Comparison of ENCODE assay signal across 8 cellular contexts in the genomic region with DNA sequence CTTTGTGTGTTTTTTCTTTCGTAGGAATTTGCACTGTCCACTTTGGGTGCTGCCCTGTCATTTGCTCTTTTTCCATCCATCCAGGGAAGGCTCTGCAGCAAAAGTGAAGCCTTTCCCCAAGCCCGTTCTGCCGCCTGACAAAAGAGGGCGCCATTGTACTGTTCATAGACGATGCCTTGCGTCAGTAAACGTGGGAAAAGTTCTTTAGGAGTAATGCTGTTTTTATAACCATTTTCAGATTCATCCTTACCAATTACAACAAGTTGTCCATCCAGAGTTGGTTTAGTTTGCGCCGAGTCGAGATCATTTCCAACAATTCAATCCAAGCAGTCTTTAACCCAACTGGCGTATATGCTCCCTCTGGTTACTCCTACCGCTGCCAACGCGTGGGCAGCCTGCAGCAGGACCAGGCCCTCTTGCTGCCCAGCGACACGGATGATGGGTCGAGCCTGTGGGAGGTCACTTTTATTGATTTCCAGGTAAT. TPM values are rescaled to one million over a fixed set of nuclear protein-coding genes. Genes with fewer than 3 reads are reported as not detected.
A peak's percentile ranks its signal among the peaks of the same experiment; 100 is the strongest.
DNase-seq lines count a peak whose midpoint lies in the region; FAIRE-seq lines count a peak whose summit lies in the region.

No MANE protein-coding gene starts in this region.

- H3K4me1 Mint-ChIP-seq in immature natural killer cell: no peaks in the 10 kb centered on the region

- H3K36me3 Mint-ChIP-seq in immature natural killer cell: peaks cover 9 to 25% (median 9%) of the 10 kb centered on the region in 3 donors

- DNase-seq in activated gamma-delta T cell treated with Interleukin-2 at 50 U/mL for 16 hours: peak; percentile 10
- DNase-seq in activated gamma-delta T cell (lab: John Stamatoyannopoulos, UW): no peak
- DNase-seq in NCI-H1105 (lab: John Stamatoyannopoulos, UW): peak; percentile 1
- DNase-seq in ecto neural progenitor cell (ENCODE audit: low spot score): peak; percentile 71
- DNase-seq in medulla oblongata (ENCODE audit: extremely low spot score): peak; percentile 85
- peak; percentile 91 for DNase-seq in superior temporal gyrus (ENCODE audit: extremely low spot score)
- no peak for DNase-seq in immature natural killer cell

- H3K4me3 Mint-ChIP-seq in immature natural killer cell: no peak overlapping the region

- FAIRE-seq in TTC549 (lab: Jason Lieb, UNC): peak; percentile 68

- H3K9me3 Mint-ChIP-seq in immature natural killer cell: no peaks in the 10 kb centered on the region

- no peak overlapping the region for H3K27ac Mint-ChIP-seq in immature natural killer cell

- H3K27me3 Mint-ChIP-seq in immature natural killer cell (ENCODE audit: low read depth in 3 of 3): peaks cover 2 to 8% (median 3%) of the 10 kb centered on the region in 3 donors

RNA-seq across cellular contexts. Expression of gene RPS23, which starts 34.3 kb away (rescaled TPM):
- 1,000 to 10,000 TPM; 1,212 to 1,948 (median 1,346) TPM for polyA plus RNA-seq in immature natural killer cell

Comparison
In these comparisons a context has a peak if more than half of its experiments do, and no peak if none do; other contexts are left out.
1. DNase-seq: peak in activated gamma-delta T cell treated with Interleukin-2 at 50 U/mL for 16 hours (single experiment), NCI-H1105 (single experiment), ecto neural progenitor cell (single experiment), medulla oblongata (single experiment) and superior temporal gyrus (single experiment); none in activated gamma-delta T cell (single experiment) and immature natural killer cell (0 of 3).